In genomic region chr1:231626535-231626950, GRCh38 we compare ENCODE assay signal across 1 cellular context.
TF ChIP-seq lines count a peak whose summit lies in the region.

DISC1 (plus strand) TSS chr1:231626790; CDS start chr1:231626868, 78 bp downstream.

TF ChIP-seq in HepG2, 621 proteins besides CTCF, POLR2A, EP300 and RAD21 (continued from another document and continues in another):
- TF ChIP-seq ZBTB49 (CRISPR knock-in tag; IDR thresholded peaks at IDR 0.05; ENCODE audit: borderline replicate concordance) (no peak), MLLT10 (CRISPR knock-in tag; IDR thresholded peaks at IDR 0.05) (no peak), ZNF121 (CRISPR knock-in tag; IDR thresholded peaks at IDR 0.05) (no peak), CENPT (CRISPR knock-in tag; IDR thresholded peaks at IDR 0.05; ENCODE audit: low read depth) (no peak), ZNF432 (CRISPR knock-in tag; IDR thresholded peaks at IDR 0.05; ENCODE audit: borderline replicate concordance) (no peak), E2F5 (CRISPR knock-in tag; conservative IDR thresholded peaks at IDR 0.05) (0 out of 2 replicates have a peak, but pooled peaks have one; percentile 30), CREB1 (IDR thresholded peaks at IDR 0.05) (peak; percentile 75), CREB1 (CRISPR knock-in tag; IDR thresholded peaks at IDR 0.05) (peak; percentile 57; the same call in 1 of the 2 replicates), CREB3 (CRISPR knock-in tag; IDR thresholded peaks at IDR 0.05) (no peak), USF2 (IDR thresholded peaks at IDR 0.05; ENCODE audit: low read depth, low read length) (no peak), USF2 (CRISPR knock-in tag; IDR thresholded peaks at IDR 0.05; ENCODE audit: borderline replicate concordance) (no peak), ZNF407 (CRISPR knock-in tag; IDR thresholded peaks at IDR 0.05; ENCODE audit: not compliant biosample characterization) (no peak), AFF4 (CRISPR knock-in tag; IDR thresholded peaks at IDR 0.05) (0 out of 2 replicates have a peak, but pooled peaks have one; percentile 37), HINFP (CRISPR knock-in tag; IDR thresholded peaks at IDR 0.05; ENCODE audit: low read depth) (no peak), ZNF513 (CRISPR knock-in tag; conservative IDR thresholded peaks at IDR 0.05) (no peak), ZNF546 (CRISPR knock-in tag; conservative IDR thresholded peaks at IDR 0.05) (0 out of 2 replicates have a peak, but pooled peaks have one; percentile 33), SMARCC2 (IDR thresholded peaks at IDR 0.05) (no peak), PAXIP1 (CRISPR knock-in tag; conservative IDR thresholded peaks at IDR 0.05) (peak; percentile 73), IRF1 (CRISPR knock-in tag; IDR thresholded peaks at IDR 0.05; ENCODE audit: low read depth) (no peak)
